In the genomic region with DNA sequence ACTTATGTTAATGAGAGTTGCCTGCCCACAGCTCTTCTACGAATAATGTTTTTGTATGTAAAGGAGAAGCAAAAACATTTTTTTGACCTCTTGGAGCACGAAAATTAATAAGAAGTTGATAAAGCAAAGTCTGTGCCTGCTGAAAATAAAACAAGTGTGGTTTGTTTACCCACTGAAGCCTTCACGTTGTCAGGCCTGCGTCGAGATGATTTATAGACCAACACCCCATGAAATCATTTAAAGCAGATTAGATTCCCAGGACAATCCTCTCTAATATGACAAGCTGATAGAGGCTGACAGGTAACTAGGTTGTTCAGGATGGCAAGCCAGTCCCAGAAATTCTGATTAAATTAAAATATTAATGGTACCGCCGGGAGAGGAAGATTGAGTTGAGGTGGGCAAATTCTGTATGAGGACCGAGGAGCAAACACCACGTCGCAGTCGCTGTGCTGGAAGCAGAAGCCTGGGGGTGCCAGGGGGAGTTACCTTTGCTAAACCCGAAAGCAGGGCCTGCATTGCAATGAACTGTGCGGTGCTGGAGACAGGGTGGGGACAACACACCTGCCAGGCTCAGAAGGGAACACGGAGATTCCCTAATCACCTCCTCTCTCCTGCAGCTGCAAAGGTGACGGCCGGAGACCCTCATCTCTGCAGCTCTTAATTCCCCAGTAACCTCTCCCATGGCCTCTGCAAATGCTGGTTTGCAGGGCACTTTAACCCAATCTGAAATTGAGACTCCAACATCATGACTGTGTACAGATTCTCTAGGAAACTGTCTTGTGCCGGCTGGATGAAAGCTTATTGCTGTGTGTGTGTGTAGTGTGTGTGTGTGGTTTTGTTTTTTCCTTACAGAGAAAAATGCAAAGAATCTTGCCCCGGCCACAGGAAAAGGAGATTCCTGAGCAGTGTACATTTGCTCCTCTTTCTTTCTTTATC, we compare ENCODE assay signal across 7 cellular contexts.
DNase-seq lines count a peak whose midpoint lies in the region; ATAC-seq and TF ChIP-seq lines count a peak whose summit lies in the region.
"Not testable (repeated sequence)": the region's sequence is repeated elsewhere in the genome, so short reads cannot be mapped to it uniquely, and the experiment has no call there.

No MANE protein-coding gene starts in this region.

- not testable (repeated sequence) for H3K27ac ChIP-seq in right atrium auricular region

- H3K27me3 ChIP-seq in right atrium auricular region: not testable (repeated sequence)

- ATAC-seq in SK-N-SH treated with all-trans-retinoic acid at 6 μM for 48 hours (peak; percentile 21; the same call in 2 of the 3 replicates), omental fat pad (ENCODE audit: low FRiP score) (peak; percentile 37)
- ATAC-seq in left lobe of liver: not testable (repeated sequence)
- peak; percentile 19 for ATAC-seq in stimulated activated naive CD8-positive, alpha-beta T cell treated with anti-CD3 and anti-CD28 coated beads, Interleukin-15, Interleukin-2, amounts not matched to agents 100 U/mL and 50 U/mL, for 24 hours

- not testable (repeated sequence) for H3K9me3 ChIP-seq in right atrium auricular region

- peak; percentile 1 for DNase-seq in NB4 (ENCODE audit: low read depth)
- DNase-seq in ecto neural progenitor cell (ENCODE audit: low spot score): peak; percentile 16
- peak; percentile 52 for DNase-seq in right atrium auricular region (ENCODE audit: low spot score)
- peak; percentile 12 for DNase-seq in left lobe of liver (ENCODE audit: low spot score)
- DNase-seq in omental fat pad (ENCODE audit: low spot score); stimulated activated naive CD8-positive, alpha-beta T cell treated with anti-CD3 and anti-CD28 coated beads, Interleukin-15, Interleukin-2, amounts not matched to agents 100 U/mL and 50 U/mL, for 24 hours: not testable (repeated sequence)

- TF ChIP-seq POLR2A in NB4 (IDR thresholded peaks at IDR 0.05; ENCODE audit: extremely low read depth, insufficient read length): not testable (repeated sequence)

- not testable (repeated sequence) for H3K36me3 ChIP-seq in right atrium auricular region

- TF ChIP-seq CTCF in NB4 (IDR thresholded peaks at IDR 0.05; ENCODE audit: low read depth, low read length); right atrium auricular region (IDR thresholded peaks at IDR 0.05); omental fat pad (IDR thresholded peaks at IDR 0.05): not testable (repeated sequence)

- H3K4me3 ChIP-seq in NB4 (ENCODE audit: low read depth, low read length); right atrium auricular region: not testable (repeated sequence)

- H3K4me1 ChIP-seq in right atrium auricular region: not testable (repeated sequence)
